In genomic region chr12:52032431-52032796, GRCh38 we compare ENCODE assay signal across 8 cellular contexts. TPM values are rescaled to one million over a fixed set of nuclear protein-coding genes. Genes with fewer than 3 reads are reported as not detected.
DNase-seq lines count a peak whose midpoint lies in the region; ATAC-seq and TF ChIP-seq lines count a peak whose summit lies in the region.

No MANE protein-coding gene starts in this region.

- H3K9me3 ChIP-seq in OCI-LY7 (ENCODE audit: low read length) = no peaks in the 10 kb centered on the region

- DNase-seq in OCI-LY7 (ENCODE audit: low spot score) = no peak
- DNase-seq in effector memory CD8-positive, alpha-beta T cell = no peak
- DNase-seq in middle frontal gyrus (ENCODE audit: extremely low spot score, low spot score) = peak; percentile 65
- DNase-seq in ureter (ENCODE audit: low spot score) = peak; percentile 81
- DNase-seq in OCI-M2 (lab: John Stamatoyannopoulos, UW; ENCODE audit: unreplicated experiment) = no peak

- BruUV-seq in OCI-LY7 (replicated peaks; lab: Mats Ljungman, UMichigan) = TSS peak; percentile 84

- H3K4me1 Mint-ChIP-seq in effector memory CD8-positive, alpha-beta T cell (ENCODE audit: low read depth in 2 of 2) = peaks cover 10 to 19% of the 10 kb centered on the region in 2 donors

- no peaks in the 10 kb centered on the region for H3K27me3 Mint-ChIP-seq in effector memory CD8-positive, alpha-beta T cell

- peaks cover 25% of the 10 kb centered on the region for H3K36me3 Mint-ChIP-seq in effector memory CD8-positive, alpha-beta T cell (ENCODE audit: insufficient read depth)

- no peaks in the 10 kb centered on the region for H3K9me3 Mint-ChIP-seq in effector memory CD8-positive, alpha-beta T cell

- H3K4me3 Mint-ChIP-seq in effector memory CD8-positive, alpha-beta T cell = peak overlapping the region; percentile 73 to 77

- H3K4me3 ChIP-seq in OCI-LY7 (ENCODE audit: low read depth, low read length, poor library complexity, severe bottlenecking) = peak overlapping the region; percentile 62

- TF ChIP-seq CTCF in OCI-LY7 (conservative IDR thresholded peaks at IDR 0.05; ENCODE audit: low read length) = no peak

- H3K79me2 ChIP-seq in OCI-LY7 (ENCODE audit: insufficient read depth, low read depth, low read length) = peaks cover 1% of the 10 kb centered on the region; the same call in 1 of the 2 replicates

- H3K4me1 ChIP-seq in OCI-LY7 (ENCODE audit: insufficient read depth, low read length, poor library complexity, severe bottlenecking) = peaks cover 48% of the 10 kb centered on the region

- H3K4me2 ChIP-seq in OCI-LY7 (ENCODE audit: low read length) = peak overlapping the region; percentile 87

- CTCF ChIA-PET in OCI-LY7 (lab: Charles Lee; ENCODE audit: unreplicated experiment) = interaction anchor here (0.9 to 2.9 kb wide), 7 partner anchors 9 to 91 kb away, joined by 3 to 19 read pairs (median 4); no protein-coding TSS in a partner anchor

- H4K20me1 ChIP-seq in OCI-LY7 (ENCODE audit: insufficient read depth, low read length) = no peaks in the 10 kb centered on the region

- peak overlapping the region; percentile 61; the same call in 1 of the 2 replicates for H2AFZ ChIP-seq in OCI-LY7 (ENCODE audit: low read length)

- intact Hi-C loops in OCI-LY7 (cut with micrococcal nuclease; ENCODE audit: unreplicated experiment) = loop anchor here (2.0 kb wide), 1 partner anchor 36 kb away; the partner anchor contains the start of gene ATG101

- POLR2A ChIA-PET in OCI-LY7 (lab: Charles Lee) = interaction anchor here (0.6 to 3.9 kb wide), 16 partner anchors 8 to 1355 kb away, joined by 3 to 22 read pairs (median 4); partner anchors contain the start of genes ATG101 and NR4A1

- H3K9me2 ChIP-seq in OCI-LY7 (ENCODE audit: insufficient read depth, low read length) = no peaks in the 10 kb centered on the region

- ATAC-seq in GM18870 (IDR thresholded peaks at IDR 0.05; ENCODE audit: unreplicated experiment) = peak; percentile 9
- ATAC-seq in effector memory CD8-positive, alpha-beta T cell (replicated peaks) = no peak
- no peak for ATAC-seq in GM18907 (IDR thresholded peaks at IDR 0.05; ENCODE audit: unreplicated experiment)
- ATAC-seq in GM18505 (IDR thresholded peaks at IDR 0.05; ENCODE audit: unreplicated experiment) = no peak

- H3K27ac Mint-ChIP-seq in effector memory CD8-positive, alpha-beta T cell = peak overlapping the region; percentile 78 to 85

- peak overlapping the region; percentile 36 for H3K27ac ChIP-seq in OCI-LY7 (ENCODE audit: low read depth, low read length, poor library complexity, severe bottlenecking)

- H3K36me3 ChIP-seq in OCI-LY7 (ENCODE audit: insufficient read depth, low read length) = no peaks in the 10 kb centered on the region

- no peak for TF ChIP-seq POLR2A in GM18505 (IDR thresholded peaks at IDR 0.05; ENCODE audit: borderline replicate concordance, extremely low read depth, insufficient read depth, insufficient read length)

RNA-seq across cellular contexts. Expression of gene NR4A1, which starts 18.8 kb away (rescaled TPM):
- 25.3 and 29.3 TPM in 2 replicates for total RNA-seq in OCI-LY7 (2014; rRNA removed; shearing (Covaris generic))
- 28.1 and 29.0 TPM in 2 replicates for total RNA-seq in OCI-LY7 (2022)
- 79.2 TPM for total RNA-seq in ureter

RNA-seq across cellular contexts. Expression of gene TAMALIN, which starts 25.7 kb away (rescaled TPM):
- 0.41 and 0.66 TPM in 2 replicates for total RNA-seq in OCI-LY7 (2014; rRNA removed; shearing (Covaris generic))
- total RNA-seq in OCI-LY7 (2022) (0.89 and 1.3 TPM in 2 replicates), ureter (50.7 TPM)

RNA-seq across cellular contexts. Expression of gene ATG101, which starts 37.4 kb away (rescaled TPM):
- total RNA-seq in OCI-LY7 (2014; rRNA removed; shearing (Covaris generic)) = 53.9 and 65.5 TPM in 2 replicates
- total RNA-seq in OCI-LY7 (2022) (30.7 and 38.0 TPM in 2 replicates), ureter (27.2 TPM)

RNA-seq across cellular contexts. Expression of gene SMIM41, which starts 47.1 kb away (rescaled TPM):
- not detected in 2 replicates for total RNA-seq in OCI-LY7 (2014; rRNA removed; shearing (Covaris generic))
- total RNA-seq in OCI-LY7 (2022) = not detected in 2 replicates
- total RNA-seq in ureter = 0.78 TPM

Comparison
In these comparisons a context has a peak if more than half of its experiments do, and no peak if none do; other contexts are left out.
1. DNase-seq: peak in middle frontal gyrus (single experiment) and ureter (single experiment); none in OCI-LY7 (single experiment), effector memory CD8-positive, alpha-beta T cell (0 of 3) and OCI-M2 (single experiment).
2. RNA of gene TAMALIN, which starts 25.7 kb away (total RNA-seq): 50.7 TPM in ureter (single experiment); 0.41 to 1.3 TPM in OCI-LY7; every median in the first group is over 10 times any median in the second.